Comparison of ENCODE assay signal across 8 cellular contexts in genomic region chr2:11753886-11754704, GRCh38. TPM values are rescaled to one million over a fixed set of nuclear protein-coding genes. Genes with fewer than 3 reads are reported as not detected.
DNase-seq lines count a peak whose midpoint lies in the region; ATAC-seq, FAIRE-seq and TF ChIP-seq lines count a peak whose summit lies in the region.

No MANE protein-coding gene starts in this region.

- H3K4me3 ChIP-seq in MG63, result no peak overlapping the region
- H3K4me3 ChIP-seq in bronchial epithelial cell (ENCODE audit: low read depth, low read length), result no peak overlapping the region
- H3K4me3 ChIP-seq in muscle layer of duodenum (ENCODE audit: low read depth in 1 of 2, low read length in 2 of 2), result no peak overlapping the region
- H3K4me3 ChIP-seq in tibial nerve, result peak overlapping the region in 1 of 4 donors; percentile 4
- H3K4me3 ChIP-seq in ovary, result no peak overlapping the region

- TF ChIP-seq POLR2A in tibial nerve (IDR thresholded peaks at IDR 0.05) (no peak), ovary (IDR thresholded peaks at IDR 0.05) (no peak)

- TF ChIP-seq CTCF in VCaP (conservative IDR thresholded peaks at IDR 0.05) (no peak), bronchial epithelial cell (IDR thresholded peaks at IDR 0.05; ENCODE audit: insufficient read depth, low read length, severe bottlenecking) (no peak), tibial nerve (IDR thresholded peaks at IDR 0.05) (no peak), ovary (IDR thresholded peaks at IDR 0.05) (no peak)

- peak; percentile 27 for ATAC-seq in GM21825 (IDR thresholded peaks at IDR 0.05; ENCODE audit: unreplicated experiment)

- FAIRE-seq in bronchial epithelial cell (lab: Jason Lieb, UNC), result no peak

- no peak for TF ChIP-seq EP300 in tibial nerve (IDR thresholded peaks at IDR 0.05)
- no peak for TF ChIP-seq EP300 in ovary (IDR thresholded peaks at IDR 0.05)

- 41 to 62% methylated on average over 15 of the region's 15 CpGs for WGBS in tibial nerve, 2 donors
- WGBS in ovary, 3 donors, result 41 to 43% (median 43%) methylated on average over 15 of the region's 15 CpGs

- intact Hi-C loops in ovary (cut with DNase I), result no loop called here

- peak overlapping the region; percentile 31 for H3K27ac ChIP-seq in VCaP
- H3K27ac ChIP-seq in muscle layer of duodenum (ENCODE audit: low read length), result peak overlapping the region; percentile 41
- H3K27ac ChIP-seq in tibial nerve, result peak overlapping the region; percentile 1 to 79 (median 70)
- H3K27ac ChIP-seq in ovary, result no peak overlapping the region

- H3K9me3 ChIP-seq in MG63, result no peaks in the 10 kb centered on the region
- H3K9me3 ChIP-seq in muscle layer of duodenum (ENCODE audit: control insufficient read depth in 1 of 2, low read length in 2 of 2), result no peaks in the 10 kb centered on the region
- H3K9me3 ChIP-seq in tibial nerve, result no peaks in the 10 kb centered on the region
- no peaks in the 10 kb centered on the region for H3K9me3 ChIP-seq in ovary

- peaks cover 11 to 18% of the 10 kb centered on the region in 2 donors for H3K4me1 ChIP-seq in muscle layer of duodenum (ENCODE audit: control insufficient read depth in 1 of 2, insufficient read depth in 2 of 2, low read length in 2 of 2)
- peaks cover 0 to 83% (median 42%) of the 10 kb centered on the region in 4 donors for H3K4me1 ChIP-seq in tibial nerve
- peaks cover 23% of the 10 kb centered on the region for H3K4me1 ChIP-seq in ovary (ENCODE audit: insufficient read depth)

- DNase-seq in GM03348 (ENCODE audit: low spot score) (peak; percentile 69), MG63 (peak; percentile 97), bronchial epithelial cell (ENCODE audit: low read depth) (peak; percentile 82), tibial nerve (ENCODE audit: low spot score in 2 of 2) (no peak), ovary (no peak)

- H3K36me3 ChIP-seq in MG63 (peaks cover 74% of the 10 kb centered on the region), bronchial epithelial cell (ENCODE audit: control insufficient read depth, insufficient read depth, low read length) (no peaks in the 10 kb centered on the region), muscle layer of duodenum (ENCODE audit: control insufficient read depth in 1 of 2, insufficient read depth in 2 of 2, low read length in 2 of 2) (no peaks in the 10 kb centered on the region), tibial nerve (no peaks in the 10 kb centered on the region), ovary (no peaks in the 10 kb centered on the region)

- H3K27me3 ChIP-seq in MG63 (no peaks in the 10 kb centered on the region), bronchial epithelial cell (ENCODE audit: control insufficient read depth, insufficient read depth, low read length) (no peaks in the 10 kb centered on the region), muscle layer of duodenum (ENCODE audit: low read depth, low read length) (no peaks in the 10 kb centered on the region), tibial nerve (no peaks in the 10 kb centered on the region), ovary (no peaks in the 10 kb centered on the region)

RNA-seq across cellular contexts. Expression of gene LPIN1, which starts 7.7 kb away (rescaled TPM):
- 139 and 207 TPM in 2 replicates for total RNA-seq in MG63 (2014; rRNA removed; shearing (Covaris generic); ENCODE audit: low replicate concordance)
- total RNA-seq in bronchial epithelial cell (7.0 and 12.1 TPM in 2 replicates), tibial nerve (100 to 1,000 TPM; 170 to 202 (median 172) TPM), ovary (100 to 1,000 TPM in 1 of 7 donors, 10 to 100 TPM in 6; 19.9 to 144 (median 57.1) TPM)
- 10 to 100 TPM; 25.6 to 33.7 TPM for polyA plus RNA-seq in ovary

Comparison
In these comparisons a context has a peak if more than half of its experiments do, and no peak if none do; other contexts are left out.
1. DNase-seq: peak in GM03348 (single experiment), MG63 (single experiment) and bronchial epithelial cell (single experiment); none in tibial nerve (0 of 2) and ovary (0 of 5).
2. H3K27ac ChIP-seq: peak in VCaP (single experiment), muscle layer of duodenum (single experiment) and tibial nerve (4 of 4); none in ovary (0 of 2).